In genomic region chr17:27654654-27655524, GRCh38 we compare ENCODE assay signal across 9 cellular contexts. TPM values are rescaled to one million over a fixed set of nuclear protein-coding genes. Genes with fewer than 3 reads are reported as not detected.
DNase-seq lines count a peak whose midpoint lies in the region; ATAC-seq and TF ChIP-seq lines count a peak whose summit lies in the region.
"Had no signal": no experiment of that assay in that cellular context is flagged by ENCODE, and none has a peak within 500 bp of the region (broad histone marks: within the 10 kb centered on the region; RNA-seq: fewer than 3 reads in every experiment).

No MANE protein-coding gene starts in this region.

- H3K4me3 ChIP-seq in CD8-positive, alpha-beta memory T cell (ENCODE audit: low read length), result no peak overlapping the region
- H3K4me3 ChIP-seq in RWPE2 (ENCODE audit: severe bottlenecking), result no peak overlapping the region

- H3K4me1 ChIP-seq in CD8-positive, alpha-beta memory T cell (ENCODE audit: insufficient read depth, low read length), result no peaks in the 10 kb centered on the region
- H3K4me1 ChIP-seq in RWPE2 (ENCODE audit: insufficient read depth, poor library complexity, severe bottlenecking), result no peaks in the 10 kb centered on the region
- H3K4me1 ChIP-seq in foreskin keratinocyte, result no peaks in the 10 kb centered on the region

- no peaks in the 10 kb centered on the region for H3K27me3 ChIP-seq in CD8-positive, alpha-beta memory T cell (ENCODE audit: insufficient read depth, low read length, poor library complexity, severe bottlenecking)
- no peaks in the 10 kb centered on the region for H3K27me3 ChIP-seq in RWPE2 (ENCODE audit: insufficient read depth, poor library complexity, severe bottlenecking)
- no peaks in the 10 kb centered on the region for H3K27me3 ChIP-seq in foreskin keratinocyte

- H3K36me3 ChIP-seq in CD8-positive, alpha-beta memory T cell (ENCODE audit: insufficient read depth, low read length), result no peaks in the 10 kb centered on the region
- H3K36me3 ChIP-seq in RWPE2 (ENCODE audit: low read depth), result no peaks in the 10 kb centered on the region

- ATAC-seq in GM21381 (IDR thresholded peaks at IDR 0.05; ENCODE audit: unreplicated experiment) (peak; percentile 75), RWPE2 (ENCODE audit: low read depth) (peak; percentile 76), foreskin keratinocyte (peak; percentile 81)
- ATAC-seq in activated T-helper 17 cell treated with anti-CD3 and anti-CD28 coated beads, Interleukin-2, amount 50 U/mL, for 72 hours (replicated peaks), result peak; percentile 71

- H3K27me3 Mint-ChIP-seq in CD8-positive, alpha-beta memory T cell, result no peaks in the 10 kb centered on the region
- no peaks in the 10 kb centered on the region for H3K27me3 Mint-ChIP-seq in activated T-helper 17 cell treated with anti-CD3 and anti-CD28 coated beads, Interleukin-2, amount 50 U/mL, for 72 hours
- H3K27me3 Mint-ChIP-seq in osteocyte (ENCODE audit: unreplicated experiment), result peaks cover 8% of the 10 kb centered on the region
- peaks cover 15% of the 10 kb centered on the region for H3K27me3 Mint-ChIP-seq in type B pancreatic cell

- H3K36me3 Mint-ChIP-seq in CD8-positive, alpha-beta memory T cell, result no peaks in the 10 kb centered on the region
- no peaks in the 10 kb centered on the region for H3K36me3 Mint-ChIP-seq in activated T-helper 17 cell treated with anti-CD3 and anti-CD28 coated beads, Interleukin-2, amount 50 U/mL, for 72 hours (ENCODE audit: low read depth)
- H3K36me3 Mint-ChIP-seq in osteocyte (ENCODE audit: unreplicated experiment) (peaks cover 2% of the 10 kb centered on the region), type B pancreatic cell (no peaks in the 10 kb centered on the region)

- POLR2A ChIA-PET in CD8-positive, alpha-beta memory T cell (lab: Charles Lee), result no interaction called here

- peak; percentile 87 for TF ChIP-seq CTCF in RWPE2 (IDR thresholded peaks at IDR 0.05; ENCODE audit: poor library complexity, severe bottlenecking)
- TF ChIP-seq CTCF in foreskin keratinocyte (conservative IDR thresholded peaks at IDR 0.05), result peak; percentile 92
- TF ChIP-seq CTCF in osteocyte (IDR thresholded peaks at IDR 0.05), result peak; percentile 91
- peak; percentile 96 for TF ChIP-seq CTCF in type B pancreatic cell (conservative IDR thresholded peaks at IDR 0.05)

- H3K27ac Mint-ChIP-seq in CD8-positive, alpha-beta memory T cell, result peak overlapping the region in 1 of 8 donors; percentile 43
- no peak overlapping the region for H3K27ac Mint-ChIP-seq in activated T-helper 17 cell treated with anti-CD3 and anti-CD28 coated beads, Interleukin-2, amount 50 U/mL, for 72 hours
- no peak overlapping the region for H3K27ac Mint-ChIP-seq in osteocyte (ENCODE audit: unreplicated experiment)
- no peak overlapping the region for H3K27ac Mint-ChIP-seq in type B pancreatic cell
- H3K27ac Mint-ChIP-seq: T-helper 1 cell treated with Interleukin-12 subunit alpha and Interleukin-12 subunit beta and Interleukin-4 antibody, amounts not matched to agents 30 μg/mL and 1 μg/mL, for 36 hours had no signal

- peak; percentile 35 to 70 (median 52) for DNase-seq in CD8-positive, alpha-beta memory T cell
- peak; percentile 69 for DNase-seq in KG1 (lab: John Stamatoyannopoulos, UW)
- DNase-seq in RWPE2 (ENCODE audit: low spot score), result no peak
- DNase-seq in foreskin keratinocyte, result peak; percentile 13 to 42
- peak; percentile 90 for DNase-seq in osteocyte (ENCODE audit: extremely low spot score, unreplicated experiment)
- DNase-seq in type B pancreatic cell (ENCODE audit: extremely low spot score, unreplicated experiment), result peak; percentile 81

- no peaks in the 10 kb centered on the region for H3K9me3 Mint-ChIP-seq in CD8-positive, alpha-beta memory T cell
- H3K9me3 Mint-ChIP-seq in activated T-helper 17 cell treated with anti-CD3 and anti-CD28 coated beads, Interleukin-2, amount 50 U/mL, for 72 hours, result no peaks in the 10 kb centered on the region
- H3K9me3 Mint-ChIP-seq in osteocyte (ENCODE audit: unreplicated experiment) (no peaks in the 10 kb centered on the region), type B pancreatic cell (no peaks in the 10 kb centered on the region)
- H3K9me3 Mint-ChIP-seq: T-helper 1 cell treated with Interleukin-12 subunit alpha and Interleukin-12 subunit beta and Interleukin-4 antibody, amounts not matched to agents 30 μg/mL and 1 μg/mL, for 36 hours had no signal

- no peaks in the 10 kb centered on the region for H3K9me3 ChIP-seq in CD8-positive, alpha-beta memory T cell (ENCODE audit: low read length)
- H3K9me3 ChIP-seq in RWPE2 (ENCODE audit: severe bottlenecking), result no peaks in the 10 kb centered on the region

- H3K4me3 Mint-ChIP-seq in CD8-positive, alpha-beta memory T cell, result no peak overlapping the region
- H3K4me3 Mint-ChIP-seq in activated T-helper 17 cell treated with anti-CD3 and anti-CD28 coated beads, Interleukin-2, amount 50 U/mL, for 72 hours, result no peak overlapping the region
- no peak overlapping the region for H3K4me3 Mint-ChIP-seq in osteocyte (ENCODE audit: unreplicated experiment)
- H3K4me3 Mint-ChIP-seq in type B pancreatic cell, result no peak overlapping the region
- H3K4me3 Mint-ChIP-seq: T-helper 1 cell treated with Interleukin-12 subunit alpha and Interleukin-12 subunit beta and Interleukin-4 antibody, amounts not matched to agents 30 μg/mL and 1 μg/mL, for 36 hours had no signal

- CTCF ChIA-PET in CD8-positive, alpha-beta memory T cell (lab: Charles Lee), result interaction anchor here (0.7 to 14.0 kb wide), 14 partner anchors 8 to 302 kb away, joined by 3 to 161 read pairs (median 4); partner anchors contain the start of gene LGALS9

- H3K4me1 Mint-ChIP-seq in CD8-positive, alpha-beta memory T cell, result peaks cover 5 to 6% (median 6%) of the 10 kb centered on the region in 3 donors
- peaks cover 9% of the 10 kb centered on the region for H3K4me1 Mint-ChIP-seq in activated T-helper 17 cell treated with anti-CD3 and anti-CD28 coated beads, Interleukin-2, amount 50 U/mL, for 72 hours
- no peaks in the 10 kb centered on the region for H3K4me1 Mint-ChIP-seq in osteocyte (ENCODE audit: unreplicated experiment)
- peaks cover 3% of the 10 kb centered on the region for H3K4me1 Mint-ChIP-seq in type B pancreatic cell (ENCODE audit: unreplicated experiment)

- no peak overlapping the region for H3K27ac ChIP-seq in CD8-positive, alpha-beta memory T cell (ENCODE audit: low read depth, low read length)
- H3K27ac ChIP-seq in RWPE2 (ENCODE audit: poor library complexity, severe bottlenecking), result no peak overlapping the region
- H3K27ac ChIP-seq in foreskin keratinocyte, result no peak overlapping the region

RNA-seq across cellular contexts. Expression of gene LGALS9, which starts 23.9 kb away (rescaled TPM):
- total RNA-seq in CD8-positive, alpha-beta memory T cell, result 1 to 10 TPM; 9.8 to 9.9 TPM
- 9.3 TPM for polyA plus RNA-seq in CD8-positive, alpha-beta memory T cell
- total RNA-seq in activated T-helper 17 cell treated with anti-CD3 and anti-CD28 coated beads, Interleukin-2, amount 50 U/mL, for 72 hours, result 10 to 100 TPM; 29.7 to 36.8 TPM
- total RNA-seq in foreskin keratinocyte (0.82 and 1.1 TPM in 2 replicates), osteocyte (3.1 and 4.5 TPM in 2 replicates), type B pancreatic cell (ENCODE audit: low replicate concordance) (22.5 and 25.3 TPM in 2 replicates)
- 1.7 and 1.9 TPM in 2 replicates for polyA plus RNA-seq in foreskin keratinocyte
